Comparison of ENCODE assay signal across 26 cellular contexts in the genomic region with DNA sequence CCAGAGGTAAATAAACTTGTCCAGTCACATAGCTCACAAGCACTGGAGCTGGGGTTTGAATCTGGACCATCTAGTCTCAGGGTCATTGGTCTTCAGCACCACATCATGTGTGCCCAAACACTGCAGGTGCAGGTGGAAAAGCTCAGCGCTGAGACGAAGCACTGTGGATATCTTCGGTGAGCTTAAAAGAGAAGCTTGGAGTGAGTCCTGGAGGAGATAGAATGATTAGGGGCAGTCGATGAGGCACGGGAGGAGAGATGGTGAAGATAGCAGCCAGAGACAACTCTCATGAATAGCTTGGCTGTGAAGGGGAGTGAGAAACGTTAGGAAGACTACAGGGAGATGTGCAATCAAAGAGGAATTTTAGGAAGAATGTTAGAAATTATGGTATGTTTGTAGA.
DNase-seq lines count a peak whose midpoint lies in the region; ATAC-seq and TF ChIP-seq lines count a peak whose summit lies in the region.
"Had no signal": no experiment of that assay in that cellular context is flagged by ENCODE, and none has a peak within 500 bp of the region (broad histone marks: within the 10 kb centered on the region; RNA-seq: fewer than 3 reads in every experiment).

No MANE protein-coding gene starts in this region.

- POLR2A ChIA-PET in T-cell (lab: Charles Lee): interaction anchor here in 1 of 2 donors (0.6 kb wide), 1 partner anchor 12 kb away, joined by 3 read pairs; no protein-coding TSS in a partner anchor

- H3K27ac ChIP-seq in effector memory CD4-positive, alpha-beta T cell (ENCODE audit: insufficient read depth, low read length, poor library complexity, severe bottlenecking): peak overlapping the region; percentile 42
- no peak overlapping the region for H3K27ac ChIP-seq in tibial nerve
- H3K27ac ChIP-seq: VCaP had no signal

- H3K27me3 ChIP-seq in effector memory CD4-positive, alpha-beta T cell (replicated peaks; ENCODE audit: control insufficient read depth, insufficient read depth, low read length, poor library complexity, severe bottlenecking): no peaks in the 10 kb centered on the region
- no peaks in the 10 kb centered on the region for H3K27me3 ChIP-seq in tibial nerve

- no peak overlapping the region for H3K4me3 ChIP-seq in effector memory CD4-positive, alpha-beta T cell (ENCODE audit: insufficient read depth, low read depth, low read length, poor library complexity, severe bottlenecking)
- H3K4me3 ChIP-seq in tibial nerve: no peak overlapping the region

- WGBS in tibial nerve, 2 donors: 57 to 62% methylated on average over 6 of the region's 6 CpGs

- H3K9me3 ChIP-seq in effector memory CD4-positive, alpha-beta T cell (ENCODE audit: control insufficient read depth, low read length): no peaks in the 10 kb centered on the region
- no peaks in the 10 kb centered on the region for H3K9me3 ChIP-seq in tibial nerve

- no peak for ATAC-seq in T-cell (replicated peaks in 1 of 4)
- ATAC-seq in stimulated activated effector memory CD8-positive, alpha-beta T cell treated with anti-CD3 and anti-CD28 coated beads, Interleukin-12 subunit alpha, Interleukin-12 subunit beta, amount 100 ng/mL, for 72 hours: no peak
- ATAC-seq: left colon, sciatic nerve had no signal

- H3K27me3 Mint-ChIP-seq in activated naive CD4-positive, alpha-beta T cell treated with anti-CD3 and anti-CD28 coated beads for 36 hours (ENCODE audit: low read depth): no peaks in the 10 kb centered on the region
- H3K27me3 Mint-ChIP-seq in T-cell (no peaks in the 10 kb centered on the region), CD14-positive monocyte (ENCODE audit: low read depth in 3 of 3) (peaks cover 2 to 3% (median 2%) of the 10 kb centered on the region in 3 donors)

- peaks cover 54% of the 10 kb centered on the region for H3K4me1 Mint-ChIP-seq in activated naive CD4-positive, alpha-beta T cell treated with anti-CD3 and anti-CD28 coated beads for 36 hours (ENCODE audit: low read depth)
- H3K4me1 Mint-ChIP-seq in T-cell: peaks cover 79 to 93% (median 88%) of the 10 kb centered on the region in 3 donors
- peaks cover 78% of the 10 kb centered on the region for H3K4me1 Mint-ChIP-seq in stimulated activated effector memory CD8-positive, alpha-beta T cell treated with anti-CD3 and anti-CD28 coated beads, Interleukin-12 subunit alpha, Interleukin-12 subunit beta, amount 100 ng/mL, for 72 hours
- no peaks in the 10 kb centered on the region for H3K4me1 Mint-ChIP-seq in CD14-positive monocyte

- TF ChIP-seq CTCF in CD14-positive monocyte (IDR thresholded peaks at IDR 0.05) (no peak), tibial nerve (IDR thresholded peaks at IDR 0.05) (no peak)

- peak overlapping the region; percentile 2 for H3K27ac Mint-ChIP-seq in activated naive CD4-positive, alpha-beta T cell treated with anti-CD3 and anti-CD28 coated beads for 36 hours
- H3K27ac Mint-ChIP-seq in T-cell (peak overlapping the region; percentile 98 to 100), CD14-positive monocyte (peak overlapping the region in 1 of 7 donors; percentile 27)
- peak overlapping the region; percentile 96 for H3K27ac Mint-ChIP-seq in stimulated activated effector memory CD8-positive, alpha-beta T cell treated with anti-CD3 and anti-CD28 coated beads, Interleukin-12 subunit alpha, Interleukin-12 subunit beta, amount 100 ng/mL, for 72 hours
- H3K27ac Mint-ChIP-seq: nephron progenitor cell had no signal

- H3K9me3 Mint-ChIP-seq in activated naive CD4-positive, alpha-beta T cell treated with anti-CD3 and anti-CD28 coated beads for 36 hours: peaks cover 1% of the 10 kb centered on the region
- peaks cover 0 to 5% (median 0%) of the 10 kb centered on the region in 3 donors for H3K9me3 Mint-ChIP-seq in T-cell
- H3K9me3 Mint-ChIP-seq in stimulated activated effector memory CD8-positive, alpha-beta T cell treated with anti-CD3 and anti-CD28 coated beads, Interleukin-12 subunit alpha, Interleukin-12 subunit beta, amount 100 ng/mL, for 72 hours: peaks cover 4% of the 10 kb centered on the region
- peaks cover 0 to 14% (median 5%) of the 10 kb centered on the region in 7 donors for H3K9me3 Mint-ChIP-seq in CD14-positive monocyte

- H3K36me3 ChIP-seq in effector memory CD4-positive, alpha-beta T cell (ENCODE audit: control insufficient read depth, insufficient read depth, low read length): no peaks in the 10 kb centered on the region
- no peaks in the 10 kb centered on the region for H3K36me3 ChIP-seq in tibial nerve

- no peak for DNase-seq in activated naive CD4-positive, alpha-beta T cell treated with anti-CD3 and anti-CD28 coated beads for 36 hours
- no peak for DNase-seq in activated naive CD4-positive, alpha-beta T cell (lab: John Stamatoyannopoulos, UW)
- DNase-seq in T-cell: no peak
- no peak for DNase-seq in effector memory CD4-positive, alpha-beta T cell
- DNase-seq in stimulated activated effector memory CD8-positive, alpha-beta T cell treated with anti-CD3 and anti-CD28 coated beads, Interleukin-12 subunit alpha, Interleukin-12 subunit beta, amount 100 ng/mL, for 72 hours (ENCODE audit: low spot score in 2 of 2): no peak
- no peak for DNase-seq in CD14-positive monocyte (ENCODE audit: low spot score)
- DNase-seq in tibial nerve (ENCODE audit: low spot score in 2 of 2): no peak
- no peak for DNase-seq in EL
- DNase-seq: activated effector memory CD4-positive, alpha-beta T cell treated with Interleukin-2 at 50 U/mL for 16 hours; anterior cingulate cortex; caudate nucleus; dermis blood vessel endothelial cell; DMS53; HCEC 1CT; head of caudate nucleus; KBM-7; left colon; MM.1S; NCI-H146; NCI-H524 treated with DMSO at 0.1 percent for 48 hours; nephron progenitor cell; stimulated activated CD4-positive, alpha-beta T cell treated with anti-CD3 and anti-CD28 coated beads, Interleukin-15, amount 100 ng/mL, for 24 hours; stimulated activated CD8-positive, alpha-beta memory T cell treated with anti-CD3 and anti-CD28 coated beads, Interleukin-4, amount 100 ng/mL, for 48 hours; substantia nigra had no signal

- H3K36me3 Mint-ChIP-seq in activated naive CD4-positive, alpha-beta T cell treated with anti-CD3 and anti-CD28 coated beads for 36 hours (ENCODE audit: low read depth): no peaks in the 10 kb centered on the region
- H3K36me3 Mint-ChIP-seq in T-cell: no peaks in the 10 kb centered on the region
- H3K36me3 Mint-ChIP-seq in stimulated activated effector memory CD8-positive, alpha-beta T cell treated with anti-CD3 and anti-CD28 coated beads, Interleukin-12 subunit alpha, Interleukin-12 subunit beta, amount 100 ng/mL, for 72 hours: peaks cover 14% of the 10 kb centered on the region
- no peaks in the 10 kb centered on the region for H3K36me3 Mint-ChIP-seq in CD14-positive monocyte

- H3K4me1 ChIP-seq in effector memory CD4-positive, alpha-beta T cell (ENCODE audit: control insufficient read depth, insufficient read depth, low read length, poor library complexity, severe bottlenecking): peaks cover 61% of the 10 kb centered on the region
- H3K4me1 ChIP-seq in tibial nerve: no peaks in the 10 kb centered on the region

- intact Hi-C loops in activated naive CD4-positive, alpha-beta T cell treated with anti-CD3 and anti-CD28 coated beads for 36 hours (cut with micrococcal nuclease): loop anchor here (2.0 kb wide), 1 partner anchor 385 kb away; no protein-coding TSS in a partner anchor
- intact Hi-C loops in CD14-positive monocyte (cut with micrococcal nuclease): no loop called here

- no peak for TF ChIP-seq EP300 in tibial nerve (IDR thresholded peaks at IDR 0.05)

- CTCF ChIA-PET in activated naive CD4-positive, alpha-beta T cell treated with anti-CD3 and anti-CD28 coated beads for 36 hours (lab: Charles Lee): interaction anchor here (1.0 to 1.6 kb wide), 2 partner anchors 28 to 456 kb away, joined by 3 read pairs; partner anchors contain the start of gene MICU2
- CTCF ChIA-PET in T-cell (lab: Charles Lee): interaction anchor here (0.6 to 1.0 kb wide), 3 partner anchors 48 to 1600 kb away, joined by 3 to 7 read pairs (median 4); no protein-coding TSS in a partner anchor

- no peak for TF ChIP-seq POLR2A in tibial nerve (IDR thresholded peaks at IDR 0.05)

- H3K4me3 Mint-ChIP-seq in activated naive CD4-positive, alpha-beta T cell treated with anti-CD3 and anti-CD28 coated beads for 36 hours: no peak overlapping the region
- peak overlapping the region in 1 of 3 donors; percentile 63 for H3K4me3 Mint-ChIP-seq in T-cell
- H3K4me3 Mint-ChIP-seq in stimulated activated effector memory CD8-positive, alpha-beta T cell treated with anti-CD3 and anti-CD28 coated beads, Interleukin-12 subunit alpha, Interleukin-12 subunit beta, amount 100 ng/mL, for 72 hours: peak overlapping the region; percentile 68
- H3K4me3 Mint-ChIP-seq in CD14-positive monocyte: no peak overlapping the region
- H3K4me3 Mint-ChIP-seq: nephron progenitor cell had no signal
